Comparison of ENCODE assay signal across 18 cellular contexts in genomic region chr16:72860726-72861562, GRCh38.
A peak's percentile ranks its signal among the peaks of the same experiment; 100 is the strongest.
DNase-seq lines count a peak whose midpoint lies in the region; ATAC-seq and TF ChIP-seq lines count a peak whose summit lies in the region.
"Had no signal": no experiment of that assay in that cellular context is flagged by ENCODE, and none has a peak within 500 bp of the region (broad histone marks: within the 10 kb centered on the region; RNA-seq: fewer than 3 reads in every experiment).

No MANE protein-coding gene starts in this region.

- H3K36me3 Mint-ChIP-seq in Caco-2 (ENCODE audit: insufficient read depth, unreplicated experiment) (peaks cover 32% of the 10 kb centered on the region), chondrocyte (ENCODE audit: low read depth) (peaks cover 18% of the 10 kb centered on the region)
- H3K36me3 Mint-ChIP-seq in activated T-helper 17 cell treated with anti-CD3 and anti-CD28 coated beads, Interleukin-2, amount 50 U/mL, for 72 hours (ENCODE audit: low read depth) = no peaks in the 10 kb centered on the region
- no peaks in the 10 kb centered on the region for H3K36me3 Mint-ChIP-seq in naive thymus-derived CD4-positive, alpha-beta T cell

- H2AK5ac ChIP-seq in trophoblast cell (ENCODE audit: low read length) = no peak overlapping the region

- no peak overlapping the region for H3K23ac ChIP-seq in trophoblast cell (ENCODE audit: low read length)

- H3K79me2 ChIP-seq in trophoblast cell (ENCODE audit: control insufficient read depth, insufficient read depth, low read length, poor library complexity) (no peaks in the 10 kb centered on the region), PC-3 (ENCODE audit: low read length) (no peaks in the 10 kb centered on the region)

- peaks cover 6% of the 10 kb centered on the region for H3K79me1 ChIP-seq in trophoblast cell (ENCODE audit: low read length)

- no peak overlapping the region for H4K91ac ChIP-seq in trophoblast cell (ENCODE audit: low read depth, low read length)

- H3K18ac ChIP-seq in trophoblast cell (ENCODE audit: low read length) = no peak overlapping the region

- H3K4me2 ChIP-seq in trophoblast cell (ENCODE audit: low read length) (no peak overlapping the region), PC-3 (ENCODE audit: low read length) (no peak overlapping the region)
- H3K4me2 ChIP-seq: A549 had no signal

- H2BK12ac ChIP-seq in trophoblast cell (ENCODE audit: low read length) = no peak overlapping the region

- H3K9ac ChIP-seq in trophoblast cell (ENCODE audit: low read length) (no peak overlapping the region), PC-3 (ENCODE audit: low read length) (no peak overlapping the region)
- H3K9ac ChIP-seq: BLaER1 treated with 17β-estradiol and CSF1 and Interleukin-3, amounts not matched to agents 10 nM and 100 nM; GM23248 had no signal

- CTCF ChIA-PET in Caco-2 (lab: Charles Lee) (interaction anchor here (0.6 kb wide), 1 partner anchor 372 kb away, joined by 4 read pairs; no protein-coding TSS in a partner anchor), PC-3 (lab: Charles Lee) (no interaction called here)
- CTCF ChIA-PET in naive thymus-derived CD4-positive, alpha-beta T cell (lab: Charles Lee) = no interaction called here

- intact Hi-C loops in Caco-2 (cut with micrococcal nuclease; ENCODE audit: unreplicated experiment) (no loop called here), PC-3 (cut with micrococcal nuclease) (no loop called here)
- intact Hi-C loops in naive thymus-derived CD4-positive, alpha-beta T cell (cut with micrococcal nuclease) = no loop called here

- peaks cover 2% of the 10 kb centered on the region; the same call in 1 of the 2 replicates for H3K36me3 ChIP-seq in Caco-2 (ENCODE audit: control insufficient read depth, insufficient read depth, low read length)
- peaks cover 3 to 4% of the 10 kb centered on the region in 2 experiments for H3K36me3 ChIP-seq in trophoblast cell (ENCODE audit: control insufficient read depth in 1 of 2, insufficient read depth in 2 of 2, low read length in 2 of 2)
- no peaks in the 10 kb centered on the region for H3K36me3 ChIP-seq in naive thymus-derived CD4-positive, alpha-beta T cell (ENCODE audit: control insufficient read depth in 2 of 3, insufficient read depth in 3 of 3, low read length in 3 of 3)
- no peaks in the 10 kb centered on the region for H3K36me3 ChIP-seq in PC-3 (ENCODE audit: low read depth, low read length)

- H3K4me3 Mint-ChIP-seq in Caco-2 (ENCODE audit: unreplicated experiment) (no peak overlapping the region), chondrocyte (ENCODE audit: unreplicated experiment) (no peak overlapping the region)
- H3K4me3 Mint-ChIP-seq in activated T-helper 17 cell treated with anti-CD3 and anti-CD28 coated beads, Interleukin-2, amount 50 U/mL, for 72 hours = no peak overlapping the region
- no peak overlapping the region for H3K4me3 Mint-ChIP-seq in naive thymus-derived CD4-positive, alpha-beta T cell

- POLR2A ChIA-PET in Caco-2 (lab: Charles Lee) (no interaction called here), PC-3 (lab: Charles Lee; ENCODE audit: unreplicated experiment) (no interaction called here)
- POLR2A ChIA-PET in naive thymus-derived CD4-positive, alpha-beta T cell (lab: Charles Lee) = no interaction called here

- no peak overlapping the region for H4K8ac ChIP-seq in trophoblast cell (ENCODE audit: low read depth, low read length)

- H3K9me2 ChIP-seq in PC-3 (replicated peaks; ENCODE audit: low read length) = no peaks in the 10 kb centered on the region

- no peaks in the 10 kb centered on the region for H3F3A ChIP-seq in PC-3 (ENCODE audit: low read length, unreplicated experiment)

- H3K27ac Mint-ChIP-seq in Caco-2 (ENCODE audit: unreplicated experiment) (peak overlapping the region; percentile 22), chondrocyte (ENCODE audit: unreplicated experiment) (peak overlapping the region; percentile 98)
- H3K27ac Mint-ChIP-seq in activated T-helper 17 cell treated with anti-CD3 and anti-CD28 coated beads, Interleukin-2, amount 50 U/mL, for 72 hours = no peak overlapping the region
- H3K27ac Mint-ChIP-seq in naive thymus-derived CD4-positive, alpha-beta T cell = no peak overlapping the region

- no peaks in the 10 kb centered on the region for H4K20me1 ChIP-seq in PC-3 (ENCODE audit: low read length)

- H3K4me1 ChIP-seq in Caco-2 = no peaks in the 10 kb centered on the region
- peaks cover 13 to 15% of the 10 kb centered on the region in 2 experiments for H3K4me1 ChIP-seq in trophoblast cell (ENCODE audit: control insufficient read depth in 1 of 2, insufficient read depth in 2 of 2, low read length in 2 of 2)
- H3K4me1 ChIP-seq in naive thymus-derived CD4-positive, alpha-beta T cell (ENCODE audit: control insufficient read depth in 2 of 2, insufficient read depth in 2 of 2, low read length in 2 of 2) = no peaks in the 10 kb centered on the region
- H3K4me1 ChIP-seq in PC-3 (ENCODE audit: insufficient read depth, low read length) = no peaks in the 10 kb centered on the region
- H3K4me1 ChIP-seq: A549 had no signal

- H3K27me3 Mint-ChIP-seq in Caco-2 (ENCODE audit: insufficient read depth, unreplicated experiment) (no peaks in the 10 kb centered on the region), chondrocyte (ENCODE audit: low read depth) (no peaks in the 10 kb centered on the region)
- H3K27me3 Mint-ChIP-seq in activated T-helper 17 cell treated with anti-CD3 and anti-CD28 coated beads, Interleukin-2, amount 50 U/mL, for 72 hours = peaks cover 8% of the 10 kb centered on the region
- peaks cover 0 to 10% (median 4%) of the 10 kb centered on the region in 5 donors for H3K27me3 Mint-ChIP-seq in naive thymus-derived CD4-positive, alpha-beta T cell

- H3K4me1 Mint-ChIP-seq in Caco-2 (ENCODE audit: low read depth, unreplicated experiment) (no peaks in the 10 kb centered on the region), chondrocyte (ENCODE audit: low read depth) (peaks cover 53% of the 10 kb centered on the region)
- H3K4me1 Mint-ChIP-seq in activated T-helper 17 cell treated with anti-CD3 and anti-CD28 coated beads, Interleukin-2, amount 50 U/mL, for 72 hours = no peaks in the 10 kb centered on the region
- peaks cover 0 to 8% (median 0%) of the 10 kb centered on the region in 7 donors for H3K4me1 Mint-ChIP-seq in naive thymus-derived CD4-positive, alpha-beta T cell

- no CpG with 5 or more reads among the region's 14 CpGs for WGBS in trophoblast cell (ENCODE audit: extremely low coverage, insufficient coverage, insufficient read length)

- H4K12ac ChIP-seq in trophoblast cell (ENCODE audit: low read depth, low read length) = no peak overlapping the region

- no peak overlapping the region for H2BK5ac ChIP-seq in trophoblast cell (ENCODE audit: low read depth, low read length, poor library complexity)

- no peak overlapping the region for H3K4me3 ChIP-seq in Caco-2 (ENCODE audit: low read depth, low read length)
- no peak overlapping the region for H3K4me3 ChIP-seq in trophoblast cell (ENCODE audit: low read depth, low read length)
- no peak overlapping the region for H3K4me3 ChIP-seq in naive thymus-derived CD4-positive, alpha-beta T cell (ENCODE audit: low read length)
- no peak overlapping the region for H3K4me3 ChIP-seq in PC-3 (ENCODE audit: low read length)
- H3K4me3 ChIP-seq: A549; BLaER1 treated with 17β-estradiol and CSF1 and Interleukin-3, amounts not matched to agents 10 nM and 100 nM; GM23248; SK-N-MC had no signal

- H2BK120ac ChIP-seq in trophoblast cell (ENCODE audit: insufficient read depth, low read length, poor library complexity) = no peak overlapping the region

- H2AFZ ChIP-seq in trophoblast cell (ENCODE audit: insufficient read depth, low read length, poor library complexity) = no peak overlapping the region
- no peak overlapping the region for H2AFZ ChIP-seq in PC-3 (ENCODE audit: low read length)
- H2AFZ ChIP-seq: GM23248 had no signal

- BruUV-seq in Caco-2 (replicated peaks; lab: Mats Ljungman, UMichigan) (no TSS peak), PC-3 (replicated peaks; lab: Mats Ljungman, UMichigan) (no TSS peak)

- no peak overlapping the region for H3K14ac ChIP-seq in trophoblast cell (ENCODE audit: low read length)

- H3K27me3 ChIP-seq in Caco-2 (replicated peaks; ENCODE audit: control insufficient read depth, insufficient read depth, low read length) (no peaks in the 10 kb centered on the region), trophoblast cell (ENCODE audit: insufficient read depth, low read length) (no peaks in the 10 kb centered on the region), PC-3 (ENCODE audit: low read length) (no peaks in the 10 kb centered on the region)
- H3K27me3 ChIP-seq in naive thymus-derived CD4-positive, alpha-beta T cell (ENCODE audit: control insufficient read depth in 2 of 2, insufficient read depth in 2 of 2, low read length in 2 of 2) = no peaks in the 10 kb centered on the region
- H3K27me3 ChIP-seq: BLaER1 treated with 17β-estradiol and CSF1 and Interleukin-3, amounts not matched to agents 10 nM and 100 nM had no signal

- H3K27ac ChIP-seq in trophoblast cell (ENCODE audit: low read depth, low read length) (no peak overlapping the region), PC-3 (ENCODE audit: low read length) (no peak overlapping the region)
- no peak overlapping the region for H3K27ac ChIP-seq in naive thymus-derived CD4-positive, alpha-beta T cell (ENCODE audit: low read depth, low read length)
- H3K27ac ChIP-seq: A549; BLaER1 treated with 17β-estradiol and CSF1 and Interleukin-3, amounts not matched to agents 10 nM and 100 nM; GM23248; SK-N-MC had no signal

- no peak overlapping the region for H3K4ac ChIP-seq in trophoblast cell (ENCODE audit: low read depth, low read length)

- H3K9me3 Mint-ChIP-seq in Caco-2 (ENCODE audit: unreplicated experiment) (no peaks in the 10 kb centered on the region), chondrocyte (ENCODE audit: low read depth) (no peaks in the 10 kb centered on the region)
- no peaks in the 10 kb centered on the region for H3K9me3 Mint-ChIP-seq in activated T-helper 17 cell treated with anti-CD3 and anti-CD28 coated beads, Interleukin-2, amount 50 U/mL, for 72 hours
- peaks cover 0 to 4% (median 0%) of the 10 kb centered on the region in 11 donors for H3K9me3 Mint-ChIP-seq in naive thymus-derived CD4-positive, alpha-beta T cell

- no peak for ATAC-seq in activated T-helper 17 cell treated with anti-CD3 and anti-CD28 coated beads, Interleukin-2, amount 50 U/mL, for 72 hours (replicated peaks)
- ATAC-seq in naive thymus-derived CD4-positive, alpha-beta T cell = no peak
- ATAC-seq in PC-3 = no peak
- ATAC-seq: A549, HCT116, Panc1 had no signal

- DNase-seq in Caco-2 (peak in 1 of 2 experiments; percentile 14), NCI-H524 treated with DMSO at 0.1 percent for 48 hours (lab: John Stamatoyannopoulos, UW) (peak; percentile 39), chondrocyte (ENCODE audit: low spot score) (no peak), trophoblast cell (peak; percentile 71 to 73), PC-3 (no peak)
- no peak for DNase-seq in naive thymus-derived CD4-positive, alpha-beta T cell
- DNase-seq: COR-L47, DMS153, GM23248, NCI-H1105, NCI-H187, NCI-H446 treated with DMSO at 0.1 percent for 48 hours had no signal

- TF ChIP-seq CTCF in Caco-2 (IDR thresholded peaks at IDR 0.05; ENCODE audit: insufficient read depth in 1 of 2, low read depth in 1 of 2, low read length in 1 of 2, severe bottlenecking in 1 of 2, unreplicated experiment in 1 of 2) (no peak), chondrocyte (IDR thresholded peaks at IDR 0.05) (no peak), PC-3 (conservative IDR thresholded peaks at IDR 0.05; ENCODE audit: low read depth, low read length) (no peak)

- H3K9me3 ChIP-seq in Caco-2 = no peaks in the 10 kb centered on the region
- H3K9me3 ChIP-seq in trophoblast cell (ENCODE audit: insufficient read depth, low read depth, low read length) = peaks cover 4% of the 10 kb centered on the region
- H3K9me3 ChIP-seq in naive thymus-derived CD4-positive, alpha-beta T cell (ENCODE audit: control insufficient read depth in 2 of 3, low read length in 3 of 3) = no peaks in the 10 kb centered on the region
- H3K9me3 ChIP-seq in PC-3 (ENCODE audit: low read length) = no peaks in the 10 kb centered on the region
- H3K9me3 ChIP-seq: A549 had no signal

Comparison
In these comparisons a context has a peak if more than half of its experiments do, and no peak if none do; other contexts are left out.
1. DNase-seq: peak in NCI-H524 treated with DMSO at 0.1 percent for 48 hours (single experiment) and trophoblast cell (2 of 2); none in chondrocyte (single experiment), naive thymus-derived CD4-positive, alpha-beta T cell (0 of 9) and PC-3 (single experiment).
2. H3K27ac Mint-ChIP-seq: peak in Caco-2 (single experiment) and chondrocyte (single experiment); none in activated T-helper 17 cell treated with anti-CD3 and anti-CD28 coated beads, Interleukin-2, amount 50 U/mL, for 72 hours (single experiment) and naive thymus-derived CD4-positive, alpha-beta T cell (0 of 9).